Comparison of ENCODE assay signal across 21 cellular contexts in the genomic region with DNA sequence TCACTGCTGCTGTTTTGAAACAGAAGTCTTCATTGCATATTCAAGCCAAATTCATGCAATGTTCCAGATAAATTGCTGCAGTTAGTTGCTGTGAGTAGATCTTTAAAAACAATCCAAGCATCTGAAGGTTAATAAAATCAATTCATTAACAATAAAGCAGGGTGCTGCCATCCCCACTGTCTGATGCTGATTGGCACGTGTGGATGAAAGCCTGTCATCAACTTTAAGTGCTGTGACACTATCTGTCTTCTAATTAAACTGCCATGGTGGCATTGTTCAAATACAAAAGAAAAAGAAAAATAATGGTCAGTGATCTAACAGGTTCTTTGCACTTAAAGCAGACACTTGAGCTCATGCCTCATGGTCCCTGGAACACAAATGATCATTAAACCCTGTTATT.
"Had no signal": no experiment of that assay in that cellular context is flagged by ENCODE, and none has a peak within 500 bp of the region (broad histone marks: within the 10 kb centered on the region; RNA-seq: fewer than 3 reads in every experiment).

No MANE protein-coding gene starts in this region.

- H3K4me3 ChIP-seq: lower lobe of right lung, tibial artery had no signal

- H3K27me3 ChIP-seq: tibial artery had no signal

- H3K27ac ChIP-seq: lower lobe of right lung, tibial artery had no signal

- DNase-seq: activated CD4-positive, alpha-beta T cell treated with anti-CD3 and anti-CD28 coated beads, Interleukin-2, amount 10 ng/mL, durations not matched to agents 7 days and 5 days; activated CD8-positive, alpha-beta memory T cell treated with anti-CD3 and anti-CD28 coated beads, Interleukin-2, amount 10 ng/mL, durations not matched to agents 7 days and 5 days; activated CD8-positive, alpha-beta T cell treated with anti-CD3 and anti-CD28 coated beads for 36 hours; activated effector memory CD4-positive, alpha-beta T cell treated with anti-CD3 and anti-CD28 coated beads, Interleukin-2, amount 50 U/mL, for 16 hours; activated naive CD4-positive, alpha-beta T cell treated with anti-CD3 and anti-CD28 coated beads, Interleukin-2, amount 10 ng/mL, durations not matched to agents 7 days and 5 days; activated T-cell treated with anti-CD3 and anti-CD28 coated beads for 4 hours; amygdala; cortex of kidney; foreskin fibroblast; left colon; lower lobe of right lung; mesendoderm; naive B cell; occipital lobe; stimulated activated CD4-positive, alpha-beta T cell treated with anti-CD3 and anti-CD28 coated beads, Interleukin-2, amount 100 ng/mL, for 24 hours; stimulated activated naive CD8-positive, alpha-beta T cell treated with anti-CD3 and anti-CD28 coated beads, Interleukin-15, amount 100 ng/mL, for 72 hours; tibial artery had no signal

- H3K4me1 Mint-ChIP-seq: naive B cell; stimulated activated effector memory CD8-positive, alpha-beta T cell treated with anti-CD3 and anti-CD28 coated beads, Interleukin-12 subunit alpha, Interleukin-12 subunit beta, amount 100 ng/mL, for 72 hours had no signal

- ATAC-seq: activated CD4-positive, CD25-positive, alpha-beta regulatory T cell treated with anti-CD3 and anti-CD28 coated beads, Interleukin-2, amount 50 U/mL, for 24 hours; activated CD8-positive, alpha-beta memory T cell treated with anti-CD3 and anti-CD28 coated beads, Interleukin-2, amount 10 ng/mL, durations not matched to agents 7 days and 5 days; activated CD8-positive, alpha-beta T cell treated with anti-CD3 and anti-CD28 coated beads for 36 hours; left colon; lower lobe of right lung; sciatic nerve; stimulated activated effector memory CD8-positive, alpha-beta T cell treated with anti-CD3 and anti-CD28 coated beads, Interleukin-12 subunit alpha, Interleukin-12 subunit beta, amount 100 ng/mL, for 72 hours; stimulated activated naive CD8-positive, alpha-beta T cell treated with anti-CD3 and anti-CD28 coated beads, Interleukin-15, amount 100 ng/mL, for 72 hours had no signal

- H3K27ac Mint-ChIP-seq: activated CD4-positive, alpha-beta T cell treated with anti-CD3 and anti-CD28 coated beads, Interleukin-2, amount 10 ng/mL, durations not matched to agents 7 days and 5 days; activated CD8-positive, alpha-beta memory T cell treated with anti-CD3 and anti-CD28 coated beads, Interleukin-2, amount 10 ng/mL, durations not matched to agents 7 days and 5 days; activated CD8-positive, alpha-beta T cell treated with anti-CD3 and anti-CD28 coated beads for 36 hours; activated naive CD4-positive, alpha-beta T cell treated with anti-CD3 and anti-CD28 coated beads, Interleukin-2, amount 10 ng/mL, durations not matched to agents 7 days and 5 days; stimulated activated effector memory CD8-positive, alpha-beta T cell treated with anti-CD3 and anti-CD28 coated beads, Interleukin-12 subunit alpha, Interleukin-12 subunit beta, amount 100 ng/mL, for 72 hours; stimulated activated naive CD8-positive, alpha-beta T cell treated with anti-CD3 and anti-CD28 coated beads, Interleukin-15, amount 100 ng/mL, for 72 hours had no signal

- H3K27me3 Mint-ChIP-seq: activated CD4-positive, alpha-beta T cell treated with anti-CD3 and anti-CD28 coated beads, Interleukin-2, amount 10 ng/mL, durations not matched to agents 7 days and 5 days; activated CD8-positive, alpha-beta T cell treated with anti-CD3 and anti-CD28 coated beads for 36 hours; naive B cell; stimulated activated naive CD8-positive, alpha-beta T cell treated with anti-CD3 and anti-CD28 coated beads, Interleukin-15, amount 100 ng/mL, for 72 hours had no signal

- H3K4me3 Mint-ChIP-seq: activated CD4-positive, alpha-beta T cell treated with anti-CD3 and anti-CD28 coated beads, Interleukin-2, amount 10 ng/mL, durations not matched to agents 7 days and 5 days; activated CD8-positive, alpha-beta memory T cell treated with anti-CD3 and anti-CD28 coated beads, Interleukin-2, amount 10 ng/mL, durations not matched to agents 7 days and 5 days; activated CD8-positive, alpha-beta T cell treated with anti-CD3 and anti-CD28 coated beads for 36 hours; activated naive CD4-positive, alpha-beta T cell treated with anti-CD3 and anti-CD28 coated beads, Interleukin-2, amount 10 ng/mL, durations not matched to agents 7 days and 5 days; naive B cell; neural crest cell; stimulated activated effector memory CD8-positive, alpha-beta T cell treated with anti-CD3 and anti-CD28 coated beads, Interleukin-12 subunit alpha, Interleukin-12 subunit beta, amount 100 ng/mL, for 72 hours; stimulated activated naive CD8-positive, alpha-beta T cell treated with anti-CD3 and anti-CD28 coated beads, Interleukin-15, amount 100 ng/mL, for 72 hours had no signal

- H3K9me3 Mint-ChIP-seq: activated CD8-positive, alpha-beta T cell treated with anti-CD3 and anti-CD28 coated beads for 36 hours; stimulated activated effector memory CD8-positive, alpha-beta T cell treated with anti-CD3 and anti-CD28 coated beads, Interleukin-12 subunit alpha, Interleukin-12 subunit beta, amount 100 ng/mL, for 72 hours; stimulated activated naive CD8-positive, alpha-beta T cell treated with anti-CD3 and anti-CD28 coated beads, Interleukin-15, amount 100 ng/mL, for 72 hours had no signal

- H3K36me3 Mint-ChIP-seq: naive B cell; stimulated activated effector memory CD8-positive, alpha-beta T cell treated with anti-CD3 and anti-CD28 coated beads, Interleukin-12 subunit alpha, Interleukin-12 subunit beta, amount 100 ng/mL, for 72 hours had no signal

- H3K4me1 ChIP-seq: lower lobe of right lung, tibial artery had no signal
